ENCODE assay signal across 17 cellular contexts in genomic region chr17:1621273-1621954, GRCh38.
"Had no signal": no experiment of that assay in that cellular context is flagged by ENCODE, and none has a peak within 500 bp of the region (broad histone marks: within the 10 kb centered on the region; RNA-seq: fewer than 3 reads in every experiment).

No MANE protein-coding gene starts in this region.

- H3K4me3 Mint-ChIP-seq: activated naive CD4-positive, alpha-beta T cell treated with anti-CD3 and anti-CD28 coated beads, Interleukin-2, amount 10 ng/mL, durations not matched to agents 7 days and 5 days; activated T-helper 17 cell treated with anti-CD3 and anti-CD28 coated beads, Interleukin-2, amount 50 U/mL, for 72 hours; naive thymus-derived CD8-positive, alpha-beta T cell; stimulated activated naive CD8-positive, alpha-beta T cell treated with anti-CD3 and anti-CD28 coated beads, Interleukin-15, Interleukin-2, amounts not matched to agents 100 ng/mL and 50 ng/mL, for 24 hours had no signal

- H3K4me1 Mint-ChIP-seq: activated T-helper 17 cell treated with anti-CD3 and anti-CD28 coated beads, Interleukin-2, amount 50 U/mL, for 72 hours had no signal

- H3K27me3 Mint-ChIP-seq: naive thymus-derived CD8-positive, alpha-beta T cell; stimulated activated naive CD8-positive, alpha-beta T cell treated with anti-CD3 and anti-CD28 coated beads, Interleukin-15, Interleukin-2, amounts not matched to agents 100 ng/mL and 50 ng/mL, for 24 hours had no signal

- H3K27ac Mint-ChIP-seq: activated naive CD4-positive, alpha-beta T cell treated with anti-CD3 and anti-CD28 coated beads, Interleukin-2, amount 10 ng/mL, durations not matched to agents 7 days and 5 days; activated T-helper 17 cell treated with anti-CD3 and anti-CD28 coated beads, Interleukin-2, amount 50 U/mL, for 72 hours; naive thymus-derived CD8-positive, alpha-beta T cell; stimulated activated naive CD8-positive, alpha-beta T cell treated with anti-CD3 and anti-CD28 coated beads, Interleukin-15, Interleukin-2, amounts not matched to agents 100 ng/mL and 50 ng/mL, for 24 hours had no signal

- H3K27ac ChIP-seq: colonic mucosa, sigmoid colon, testis had no signal

- H3K36me3 Mint-ChIP-seq: activated naive CD4-positive, alpha-beta T cell treated with anti-CD3 and anti-CD28 coated beads, Interleukin-2, amount 10 ng/mL, durations not matched to agents 7 days and 5 days; naive thymus-derived CD8-positive, alpha-beta T cell had no signal

- H3K4me3 ChIP-seq: colonic mucosa, mucosa of descending colon, sigmoid colon, testis had no signal

- ATAC-seq: activated T-helper 17 cell treated with anti-CD3 and anti-CD28 coated beads, Interleukin-2, amount 50 U/mL, for 72 hours; left colon; mucosa of descending colon; naive thymus-derived CD8-positive, alpha-beta T cell had no signal

- H3K9me3 Mint-ChIP-seq: activated naive CD4-positive, alpha-beta T cell treated with anti-CD3 and anti-CD28 coated beads, Interleukin-2, amount 10 ng/mL, durations not matched to agents 7 days and 5 days; activated T-helper 17 cell treated with anti-CD3 and anti-CD28 coated beads, Interleukin-2, amount 50 U/mL, for 72 hours; naive thymus-derived CD8-positive, alpha-beta T cell; stimulated activated naive CD8-positive, alpha-beta T cell treated with anti-CD3 and anti-CD28 coated beads, Interleukin-15, Interleukin-2, amounts not matched to agents 100 ng/mL and 50 ng/mL, for 24 hours had no signal

- H3K27me3 ChIP-seq: colonic mucosa, sigmoid colon, testis had no signal

- DNase-seq: activated CD4-positive, alpha-beta T cell treated with anti-CD3 and anti-CD28 coated beads, Interleukin-2, amount 50 U/mL, for 1 hour; activated CD4-positive, CD25-positive, alpha-beta regulatory T cell; activated naive CD4-positive, alpha-beta T cell treated with anti-CD3 and anti-CD28 coated beads, Interleukin-2, amount 10 ng/mL, durations not matched to agents 7 days and 5 days; activated T-cell treated with anti-CD3 and anti-CD28 coated beads for 4 hours; caudate nucleus; colonic mucosa; effector memory CD4-positive, alpha-beta T cell; erythroblast; left colon; mammary epithelial cell; mucosa of descending colon; naive thymus-derived CD8-positive, alpha-beta T cell; sigmoid colon; stimulated activated CD4-positive, alpha-beta T cell treated with anti-CD3 and anti-CD28 coated beads, Interleukin-12 subunit alpha, Interleukin-12 subunit beta, amount 100 ng/mL, for 4 hours; testis had no signal

- H3K36me3 ChIP-seq: colonic mucosa, sigmoid colon had no signal
